In the genomic region with DNA sequence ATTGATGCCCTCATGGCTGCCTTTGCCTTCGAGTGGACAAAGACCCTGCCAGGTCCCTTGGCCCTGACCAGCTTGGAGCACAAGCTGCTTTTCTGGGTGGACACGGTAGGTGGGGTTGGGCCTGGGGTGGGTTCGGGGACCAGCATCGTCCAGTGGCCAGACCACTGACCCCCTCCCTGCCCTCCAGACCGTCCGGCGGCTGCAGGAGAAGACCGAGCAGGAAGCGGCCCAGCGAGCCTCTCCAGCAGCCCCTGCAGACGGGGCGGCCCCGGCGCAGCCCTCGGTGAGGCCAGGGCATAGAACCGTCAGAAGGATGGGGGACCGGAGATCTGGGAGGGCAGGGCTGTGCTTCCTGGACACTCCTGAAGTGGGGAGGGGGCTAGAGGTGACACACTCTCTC, we compare ENCODE assay signal across 9 cellular contexts. TPM values are rescaled to one million over a fixed set of nuclear protein-coding genes. Genes with fewer than 3 reads are reported as not detected.
"Had no signal": no experiment of that assay in that cellular context is flagged by ENCODE, and none has a peak within 500 bp of the region (broad histone marks: within the 10 kb centered on the region; RNA-seq: fewer than 3 reads in every experiment).

No MANE protein-coding gene starts in this region.

- H3K27ac ChIP-seq: GM23248, HL-60 had no signal

- H3K9ac ChIP-seq: GM23248 had no signal

- H3K4me3 ChIP-seq: GM23248, HAP-1 had no signal

- H2AFZ ChIP-seq: GM23248 had no signal

- H3K9me3 ChIP-seq: HAP-1 had no signal

- DNase-seq: GOT3, HFFc6, IMR-90 had no signal

- H3K4me1 ChIP-seq: HAP-1 had no signal

RNA-seq across cellular contexts. Expression of gene CAMSAP3, which starts 10.6 kb away (rescaled TPM):
- total RNA-seq: GM23248, HFFc6, HT1080, IMR-90 had no signal
- polyA plus RNA-seq: GM23248, IMR-90 had no signal

RNA-seq across cellular contexts. Expression of gene PCP2, which starts 27.2 kb away (rescaled TPM):
- total RNA-seq: GM23248, H4, H7, HFFc6, HT1080, IMR-90 had no signal
- polyA plus RNA-seq: GM23248, IMR-90 had no signal
